ENCODE assay signal across 1 cellular context in the genomic region with DNA sequence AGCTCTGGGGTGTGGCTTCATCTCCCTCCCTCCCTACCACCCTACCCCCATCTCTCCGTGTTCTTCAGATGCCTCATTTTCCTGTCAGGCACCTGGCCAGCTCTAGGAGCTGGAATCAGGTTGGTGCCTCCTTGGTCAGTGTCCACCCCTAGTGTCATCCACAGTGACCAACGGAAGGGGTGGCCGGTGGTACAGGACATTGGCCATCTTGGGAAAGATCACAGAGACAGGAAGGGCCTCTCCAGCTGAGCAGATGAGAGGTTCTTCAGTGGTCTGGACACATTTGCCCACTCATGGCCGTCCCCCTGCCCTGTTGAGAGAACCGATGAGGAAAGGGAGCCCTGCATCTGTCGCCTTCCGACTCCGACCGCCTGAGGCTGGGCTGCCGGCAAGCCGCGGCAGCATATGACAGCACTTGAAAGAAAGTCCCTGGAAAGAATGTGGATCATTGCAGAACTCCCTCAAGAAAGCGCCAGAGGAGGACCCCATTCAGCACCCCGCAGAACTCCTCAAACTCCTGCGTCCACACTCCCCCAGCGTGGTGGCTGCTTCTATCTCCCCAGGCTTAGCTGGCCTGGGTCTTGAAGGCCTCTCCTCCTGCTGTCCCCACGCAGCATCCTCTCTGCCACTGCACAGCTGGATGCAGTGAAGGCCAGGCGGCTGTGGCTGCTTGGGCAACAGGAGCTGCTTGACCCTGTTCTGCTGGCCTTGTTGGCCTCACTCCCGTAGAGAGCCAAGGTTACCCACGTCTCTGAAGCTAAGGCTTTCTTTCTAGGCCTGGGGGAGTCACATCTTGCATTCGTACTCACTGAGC.
TF ChIP-seq lines count a peak whose summit lies in the region.

No MANE protein-coding gene starts in this region.

TF ChIP-seq in GM23338, 12 proteins besides CTCF, POLR2A, EP300 and RAD21 (continued from another document):
- TF ChIP-seq, protein P1, sequence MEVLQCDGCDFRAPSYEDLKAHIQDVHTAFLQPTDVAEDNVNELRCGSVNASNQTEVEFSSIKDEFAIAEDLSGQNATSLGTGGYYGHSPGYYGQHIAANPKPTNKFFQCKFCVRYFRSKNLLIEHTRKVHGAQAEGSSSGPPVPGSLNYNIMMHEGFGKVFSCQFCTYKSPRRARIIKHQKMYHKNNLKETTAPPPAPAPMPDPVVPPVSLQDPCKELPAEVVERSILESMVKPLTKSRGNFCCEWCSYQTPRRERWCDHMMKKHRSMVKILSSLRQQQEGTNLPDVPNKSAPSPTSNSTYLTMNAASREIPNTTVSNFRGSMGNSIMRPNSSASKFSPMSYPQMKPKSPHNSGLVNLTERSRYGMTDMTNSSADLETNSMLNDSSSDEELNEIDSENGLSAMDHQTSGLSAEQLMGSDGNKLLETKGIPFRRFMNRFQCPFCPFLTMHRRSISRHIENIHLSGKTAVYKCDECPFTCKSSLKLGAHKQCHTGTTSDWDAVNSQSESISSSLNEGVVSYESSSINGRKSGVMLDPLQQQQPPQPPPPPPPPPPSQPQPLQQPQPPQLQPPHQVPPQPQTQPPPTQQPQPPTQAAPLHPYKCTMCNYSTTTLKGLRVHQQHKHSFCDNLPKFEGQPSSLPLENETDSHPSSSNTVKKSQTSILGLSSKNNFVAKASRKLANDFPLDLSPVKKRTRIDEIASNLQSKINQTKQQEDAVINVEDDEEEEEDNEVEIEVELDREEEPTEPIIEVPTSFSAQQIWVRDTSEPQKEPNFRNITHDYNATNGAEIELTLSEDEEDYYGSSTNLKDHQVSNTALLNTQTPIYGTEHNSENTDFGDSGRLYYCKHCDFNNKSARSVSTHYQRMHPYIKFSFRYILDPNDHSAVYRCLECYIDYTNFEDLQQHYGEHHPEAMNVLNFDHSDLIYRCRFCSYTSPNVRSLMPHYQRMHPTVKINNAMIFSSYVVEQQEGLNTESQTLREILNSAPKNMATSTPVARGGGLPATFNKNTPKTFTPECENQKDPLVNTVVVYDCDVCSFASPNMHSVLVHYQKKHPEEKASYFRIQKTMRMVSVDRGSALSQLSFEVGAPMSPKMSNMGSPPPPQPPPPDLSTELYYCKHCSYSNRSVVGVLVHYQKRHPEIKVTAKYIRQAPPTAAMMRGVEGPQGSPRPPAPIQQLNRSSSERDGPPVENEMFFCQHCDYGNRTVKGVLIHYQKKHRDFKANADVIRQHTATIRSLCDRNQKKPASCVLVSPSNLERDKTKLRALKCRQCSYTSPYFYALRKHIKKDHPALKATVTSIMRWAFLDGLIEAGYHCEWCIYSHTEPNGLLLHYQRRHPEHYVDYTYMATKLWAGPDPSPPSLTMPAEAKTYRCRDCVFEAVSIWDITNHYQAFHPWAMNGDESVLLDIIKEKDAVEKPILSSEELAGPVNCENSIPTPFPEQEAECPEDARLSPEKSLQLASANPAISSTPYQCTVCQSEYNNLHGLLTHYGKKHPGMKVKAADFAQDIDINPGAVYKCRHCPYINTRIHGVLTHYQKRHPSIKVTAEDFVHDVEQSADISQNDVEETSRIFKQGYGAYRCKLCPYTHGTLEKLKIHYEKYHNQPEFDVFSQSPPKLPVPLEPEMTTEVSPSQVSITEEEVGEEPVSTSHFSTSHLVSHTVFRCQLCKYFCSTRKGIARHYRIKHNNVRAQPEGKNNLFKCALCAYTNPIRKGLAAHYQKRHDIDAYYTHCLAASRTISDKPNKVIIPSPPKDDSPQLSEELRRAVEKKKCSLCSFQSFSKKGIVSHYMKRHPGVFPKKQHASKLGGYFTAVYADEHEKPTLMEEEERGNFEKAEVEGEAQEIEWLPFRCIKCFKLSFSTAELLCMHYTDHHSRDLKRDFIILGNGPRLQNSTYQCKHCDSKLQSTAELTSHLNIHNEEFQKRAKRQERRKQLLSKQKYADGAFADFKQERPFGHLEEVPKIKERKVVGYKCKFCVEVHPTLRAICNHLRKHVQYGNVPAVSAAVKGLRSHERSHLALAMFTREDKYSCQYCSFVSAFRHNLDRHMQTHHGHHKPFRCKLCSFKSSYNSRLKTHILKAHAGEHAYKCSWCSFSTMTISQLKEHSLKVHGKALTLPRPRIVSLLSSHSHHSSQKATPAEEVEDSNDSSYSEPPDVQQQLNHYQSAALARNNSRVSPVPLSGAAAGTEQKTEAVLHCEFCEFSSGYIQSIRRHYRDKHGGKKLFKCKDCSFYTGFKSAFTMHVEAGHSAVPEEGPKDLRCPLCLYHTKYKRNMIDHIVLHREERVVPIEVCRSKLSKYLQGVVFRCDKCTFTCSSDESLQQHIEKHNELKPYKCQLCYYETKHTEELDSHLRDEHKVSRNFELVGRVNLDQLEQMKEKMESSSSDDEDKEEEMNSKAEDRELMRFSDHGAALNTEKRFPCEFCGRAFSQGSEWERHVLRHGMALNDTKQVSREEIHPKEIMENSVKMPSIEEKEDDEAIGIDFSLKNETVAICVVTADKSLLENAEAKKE (CRISPR knock-in tag; IDR thresholded peaks at IDR 0.05) = no peak
- TF ChIP-seq, protein P2, sequence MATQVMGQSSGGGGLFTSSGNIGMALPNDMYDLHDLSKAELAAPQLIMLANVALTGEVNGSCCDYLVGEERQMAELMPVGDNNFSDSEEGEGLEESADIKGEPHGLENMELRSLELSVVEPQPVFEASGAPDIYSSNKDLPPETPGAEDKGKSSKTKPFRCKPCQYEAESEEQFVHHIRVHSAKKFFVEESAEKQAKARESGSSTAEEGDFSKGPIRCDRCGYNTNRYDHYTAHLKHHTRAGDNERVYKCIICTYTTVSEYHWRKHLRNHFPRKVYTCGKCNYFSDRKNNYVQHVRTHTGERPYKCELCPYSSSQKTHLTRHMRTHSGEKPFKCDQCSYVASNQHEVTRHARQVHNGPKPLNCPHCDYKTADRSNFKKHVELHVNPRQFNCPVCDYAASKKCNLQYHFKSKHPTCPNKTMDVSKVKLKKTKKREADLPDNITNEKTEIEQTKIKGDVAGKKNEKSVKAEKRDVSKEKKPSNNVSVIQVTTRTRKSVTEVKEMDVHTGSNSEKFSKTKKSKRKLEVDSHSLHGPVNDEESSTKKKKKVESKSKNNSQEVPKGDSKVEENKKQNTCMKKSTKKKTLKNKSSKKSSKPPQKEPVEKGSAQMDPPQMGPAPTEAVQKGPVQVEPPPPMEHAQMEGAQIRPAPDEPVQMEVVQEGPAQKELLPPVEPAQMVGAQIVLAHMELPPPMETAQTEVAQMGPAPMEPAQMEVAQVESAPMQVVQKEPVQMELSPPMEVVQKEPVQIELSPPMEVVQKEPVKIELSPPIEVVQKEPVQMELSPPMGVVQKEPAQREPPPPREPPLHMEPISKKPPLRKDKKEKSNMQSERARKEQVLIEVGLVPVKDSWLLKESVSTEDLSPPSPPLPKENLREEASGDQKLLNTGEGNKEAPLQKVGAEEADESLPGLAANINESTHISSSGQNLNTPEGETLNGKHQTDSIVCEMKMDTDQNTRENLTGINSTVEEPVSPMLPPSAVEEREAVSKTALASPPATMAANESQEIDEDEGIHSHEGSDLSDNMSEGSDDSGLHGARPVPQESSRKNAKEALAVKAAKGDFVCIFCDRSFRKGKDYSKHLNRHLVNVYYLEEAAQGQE (IDR thresholded peaks at IDR 0.05; ENCODE audit: unreplicated experiment) = no peak
- TF ChIP-seq JUNB (IDR thresholded peaks at IDR 0.05; ENCODE audit: unreplicated experiment) = no peak
- TF ChIP-seq STAT1 (IDR thresholded peaks at IDR 0.05; ENCODE audit: unreplicated experiment) = no peak
- TF ChIP-seq EZH2 (IDR thresholded peaks at IDR 0.05; ENCODE audit: low read depth, unreplicated experiment) = no peak
- no peak for TF ChIP-seq ZNF114 (CRISPR knock-in tag; IDR thresholded peaks at IDR 0.05)
